Comparison of ENCODE assay signal across 1 cellular context in genomic region chr10:44064987-44065787, GRCh38.
TF ChIP-seq lines count a peak whose summit lies in the region.

No MANE protein-coding gene starts in this region.

TF ChIP-seq in HepG2, 621 proteins besides CTCF, POLR2A, EP300 and RAD21:
- TF ChIP-seq ZNF687 (CRISPR knock-in tag; IDR thresholded peaks at IDR 0.05) (peak; percentile 42), RBM22 (optimal IDR thresholded peaks at IDR 0.05; ENCODE audit: low read length) (no peak)
